10 cellular contexts compared by ENCODE assay signal in genomic region chr21:44083631-44084291, GRCh38. TPM values are rescaled to one million over a fixed set of nuclear protein-coding genes. Genes with fewer than 3 reads are reported as not detected.
DNase-seq lines count a peak whose midpoint lies in the region; ATAC-seq and TF ChIP-seq lines count a peak whose summit lies in the region.
"Had no signal": no experiment of that assay in that cellular context is flagged by ENCODE, and none has a peak within 500 bp of the region (broad histone marks: within the 10 kb centered on the region; RNA-seq: fewer than 3 reads in every experiment).

No MANE protein-coding gene starts in this region.

- intact Hi-C loops in heart right ventricle (cut with DNase I): no loop called here
- intact Hi-C loops in left ventricle myocardium superior (cut with micrococcal nuclease): no loop called here
- intact Hi-C loops in colonic mucosa (cut with DNase I): no loop called here

- H3K36me3 ChIP-seq in heart right ventricle: peaks cover 0 to 100% (median 33%) of the 10 kb centered on the region in 9 donors
- no peaks in the 10 kb centered on the region for H3K36me3 ChIP-seq in colonic mucosa

- 56 to 75% methylated on average over 16 of the region's 16 CpGs for WGBS in heart right ventricle, 2 donors

- ATAC-seq in heart right ventricle (peak in 4 of 8 donors; percentile 3 to 38 (median 28)), left ventricle myocardium superior (no peak), GM21723 (IDR thresholded peaks at IDR 0.05; ENCODE audit: unreplicated experiment) (no peak), HG02588 (IDR thresholded peaks at IDR 0.05; ENCODE audit: unreplicated experiment) (no peak)

- no peak for TF ChIP-seq CTCF in heart right ventricle (IDR thresholded peaks at IDR 0.05)
- TF ChIP-seq CTCF in colonic mucosa (IDR thresholded peaks at IDR 0.05): no peak

- TF ChIP-seq POLR2A in erythroblast (IDR thresholded peaks at IDR 0.05; ENCODE audit: low read length): no peak

- H3K4me1 ChIP-seq in heart right ventricle (peaks cover 29 to 64% (median 62%) of the 10 kb centered on the region in 9 donors), colonic mucosa (peaks cover 11% of the 10 kb centered on the region)
- H3K4me1 ChIP-seq: ascending aorta had no signal

- DNase-seq in heart right ventricle (no peak), left ventricle myocardium superior (no peak), colonic mucosa (peak; percentile 20), pulmonary artery endothelial cell (ENCODE audit: low read depth, low spot score) (peak; percentile 41), erythroblast (lab: John Stamatoyannopoulos, UW) (no peak), GM19240 (ENCODE audit: insufficient read length, low spot score) (no peak)

- H3K9me3 ChIP-seq in heart right ventricle: no peaks in the 10 kb centered on the region
- H3K9me3 ChIP-seq in colonic mucosa: no peaks in the 10 kb centered on the region
- H3K9me3 ChIP-seq: ascending aorta had no signal

- H3K9ac ChIP-seq in colonic mucosa (ENCODE audit: low read depth in 2 of 2, low read length in 2 of 2): no peak overlapping the region

- H3K4me3 ChIP-seq in heart right ventricle: peak overlapping the region in 2 of 10 donors; percentile 0 to 33
- H3K4me3 ChIP-seq in colonic mucosa: no peak overlapping the region
- H3K4me3 ChIP-seq: ascending aorta had no signal

- peak overlapping the region; percentile 26 to 89 (median 80) for H3K27ac ChIP-seq in heart right ventricle
- H3K27ac ChIP-seq in colonic mucosa: peak overlapping the region; percentile 58
- H3K27ac ChIP-seq: ascending aorta, HL-60 had no signal

- H3K27me3 ChIP-seq in heart right ventricle (no peaks in the 10 kb centered on the region), colonic mucosa (no peaks in the 10 kb centered on the region)
- H3K27me3 ChIP-seq: ascending aorta had no signal

RNA-seq across cellular contexts. Expression of gene PWP2, which starts 23.4 kb away (rescaled TPM):
- total RNA-seq in heart right ventricle (10 to 100 TPM in 1 of 10 donors, 1 to 10 TPM in 8, not detected in 1; 1.0 to 14.8 (median 6.5) TPM), left ventricle myocardium superior (8.7 TPM), colonic mucosa (1 to 10 TPM; 2.3 to 3.1 TPM), pulmonary artery endothelial cell (6.0 and 6.3 TPM in 2 replicates)
- polyA plus RNA-seq in heart right ventricle: 1 to 10 TPM; 2.3 to 5.4 TPM

RNA-seq across cellular contexts. Expression of gene GATD3, which starts 49.7 kb away (rescaled TPM):
- total RNA-seq in heart right ventricle: 100 to 1,000 TPM in 4 of 10 donors, 10 to 100 TPM in 5, 1 to 10 TPM in 1; 8.2 to 310 (median 20.2) TPM
- 100 to 1,000 TPM in 1 of 2 donors, 10 to 100 TPM in 1; 15.9 to 116 TPM for polyA plus RNA-seq in heart right ventricle
- total RNA-seq in left ventricle myocardium superior: 141 TPM
- total RNA-seq in colonic mucosa: 10 to 100 TPM in 1 of 2 donors, 1 to 10 TPM in 1; 6.5 to 10.6 TPM
- total RNA-seq in pulmonary artery endothelial cell: 9.9 and 10.4 TPM in 2 replicates
- total RNA-seq: ascending aorta had no signal

Comparison
In these comparisons a context has a peak if more than half of its experiments do, and no peak if none do; other contexts are left out.
1. DNase-seq: peak in colonic mucosa (single experiment) and pulmonary artery endothelial cell (single experiment); none in heart right ventricle (0 of 2), left ventricle myocardium superior (single experiment), erythroblast (0 of 2) and GM19240 (single experiment).